Comparison of ENCODE assay signal across 1 cellular context in genomic region chr3:184011937-184012889, GRCh38.
TF ChIP-seq lines count a peak whose summit lies in the region.

No MANE protein-coding gene starts in this region.

TF ChIP-seq in GM12878, 131 proteins besides CTCF, POLR2A, EP300 and RAD21:
- TF ChIP-seq STAT1 (conservative IDR thresholded peaks at IDR 0.05) (no peak), RFX5 (IDR thresholded peaks at IDR 0.05; ENCODE audit: low read depth, low read length) (no peak), MAX (IDR thresholded peaks at IDR 0.05; ENCODE audit: low read depth, low read length) (no peak), SMC3 (IDR thresholded peaks at IDR 0.05; ENCODE audit: borderline replicate concordance, low read length) (no peak), BRCA1 (IDR thresholded peaks at IDR 0.05; ENCODE audit: low read depth, low read length) (no peak), ZNF274 (IDR thresholded peaks at IDR 0.05; ENCODE audit: insufficient read depth, insufficient read length) (no peak), NR2C1 (IDR thresholded peaks at IDR 0.05) (no peak), PBX3 (IDR thresholded peaks at IDR 0.05; ENCODE audit: insufficient replicate concordance, low read depth, low read length) (no peak), LARP7 (IDR thresholded peaks at IDR 0.05) (no peak), GABPA (IDR thresholded peaks at IDR 0.05; ENCODE audit: low read depth) (no peak), TBL1XR1 (IDR thresholded peaks at IDR 0.05; ENCODE audit: low read depth, low read length) (no peak)
